In the genomic region with DNA sequence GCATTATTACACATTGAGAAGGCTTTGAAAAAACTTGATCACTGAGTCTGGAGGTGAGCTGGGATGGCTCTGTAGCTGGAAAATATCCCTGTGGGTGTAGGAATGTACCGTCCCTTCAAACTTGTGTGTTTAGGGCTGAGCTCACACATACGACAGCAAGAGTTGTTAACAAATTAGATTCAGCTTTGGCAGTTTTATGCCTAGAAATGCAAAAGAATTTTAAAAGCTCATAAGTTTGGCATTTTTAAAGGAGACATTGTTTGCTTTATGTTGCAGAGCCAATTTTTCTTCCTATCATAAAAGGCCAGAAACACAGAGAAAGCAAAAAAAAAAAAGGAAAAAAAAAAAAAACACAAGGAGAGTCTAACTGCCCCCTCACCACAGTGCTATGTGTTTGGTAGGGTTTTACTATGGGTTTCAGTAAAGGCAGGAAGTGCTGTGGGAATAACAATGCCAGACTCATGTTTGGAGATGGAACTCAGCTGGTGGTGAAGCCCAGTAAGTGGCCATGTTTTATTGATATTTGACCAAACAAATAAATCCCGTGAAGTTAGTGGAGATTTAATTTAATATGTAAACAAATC, we compare ENCODE assay signal across 11 cellular contexts.
DNase-seq lines count a peak whose midpoint lies in the region; ATAC-seq and TF ChIP-seq lines count a peak whose summit lies in the region.
"Had no signal": no experiment of that assay in that cellular context is flagged by ENCODE, and none has a peak within 500 bp of the region (broad histone marks: within the 10 kb centered on the region; RNA-seq: fewer than 3 reads in every experiment).

No MANE protein-coding gene starts in this region.

- H3K4me3 ChIP-seq in fibroblast of the aortic adventitia (ENCODE audit: low read depth, low read length), result no peak overlapping the region
- H3K4me3 ChIP-seq: esophagus squamous epithelium had no signal

- DNase-seq in activated T-cell treated with anti-CD3 and anti-CD28 coated beads, Interleukin-2, amount 50 U/mL, for 4 hours, result no peak
- DNase-seq in activated T-cell treated with anti-CD3 and anti-CD28 coated beads, Interleukin-2, amount 50 U/mL, for 48 hours, result no peak
- DNase-seq in WTC11 (ENCODE audit: low spot score), result no peak
- peak; percentile 47 for DNase-seq in fibroblast of the aortic adventitia (ENCODE audit: low read depth)
- DNase-seq in type B pancreatic cell (ENCODE audit: extremely low spot score, unreplicated experiment), result no peak
- DNase-seq in iPS-NIHi7 (ENCODE audit: extremely low spot score), result no peak
- DNase-seq: activated gamma-delta T cell treated with Interleukin-2 at 50 U/mL for 16 hours; esophagus squamous epithelium; stimulated activated CD4-positive, alpha-beta T cell treated with anti-CD3 and anti-CD28 coated beads, Interleukin-2, amount 100 ng/mL, for 24 hours had no signal

- no peak for TF ChIP-seq CTCF in WTC11 (IDR thresholded peaks at IDR 0.05)
- TF ChIP-seq CTCF in fibroblast of the aortic adventitia (IDR thresholded peaks at IDR 0.05; ENCODE audit: insufficient read depth, low read length), result no peak
- no peak for TF ChIP-seq CTCF in type B pancreatic cell (conservative IDR thresholded peaks at IDR 0.05)

- H3K4me3 Mint-ChIP-seq in activated T-cell treated with anti-CD3 and anti-CD28 coated beads, Interleukin-2, amount 50 U/mL, for 4 hours, result peak overlapping the region; percentile 89
- no peak overlapping the region for H3K4me3 Mint-ChIP-seq in WTC11
- H3K4me3 Mint-ChIP-seq in type B pancreatic cell, result peak overlapping the region; percentile 15

- no peak for ATAC-seq in activated T-cell treated with anti-CD3 and anti-CD28 coated beads, Interleukin-2, amount 50 U/mL, for 4 hours
- peak; percentile 55 for ATAC-seq in WTC11
- no peak for ATAC-seq in GM21447 (IDR thresholded peaks at IDR 0.05; ENCODE audit: unreplicated experiment)
- no peak for ATAC-seq in HG03108 (IDR thresholded peaks at IDR 0.05; ENCODE audit: unreplicated experiment)

- POLR2A ChIA-PET in WTC11 (lab: Charles Lee), result no interaction called here

- no peaks in the 10 kb centered on the region for H3K9me3 Mint-ChIP-seq in activated T-cell treated with anti-CD3 and anti-CD28 coated beads, Interleukin-2, amount 50 U/mL, for 4 hours
- H3K9me3 Mint-ChIP-seq in WTC11, result no peaks in the 10 kb centered on the region
- no peaks in the 10 kb centered on the region for H3K9me3 Mint-ChIP-seq in type B pancreatic cell

- H3K27me3 Mint-ChIP-seq in activated T-cell treated with anti-CD3 and anti-CD28 coated beads, Interleukin-2, amount 50 U/mL, for 4 hours (ENCODE audit: low read depth), result no peaks in the 10 kb centered on the region
- H3K27me3 Mint-ChIP-seq in WTC11 (ENCODE audit: low read depth) (no peaks in the 10 kb centered on the region), type B pancreatic cell (peaks cover 9% of the 10 kb centered on the region)

- H3K27ac Mint-ChIP-seq in WTC11 (no peak overlapping the region), type B pancreatic cell (no peak overlapping the region)

- H3K4me1 Mint-ChIP-seq in activated T-cell treated with anti-CD3 and anti-CD28 coated beads, Interleukin-2, amount 50 U/mL, for 4 hours (ENCODE audit: low read depth), result peaks cover 69% of the 10 kb centered on the region
- H3K4me1 Mint-ChIP-seq in WTC11 (peaks cover 45% of the 10 kb centered on the region), type B pancreatic cell (ENCODE audit: unreplicated experiment) (peaks cover 70% of the 10 kb centered on the region)

- H3K36me3 Mint-ChIP-seq in activated T-cell treated with anti-CD3 and anti-CD28 coated beads, Interleukin-2, amount 50 U/mL, for 4 hours (ENCODE audit: insufficient read depth), result peaks cover 71% of the 10 kb centered on the region
- H3K36me3 Mint-ChIP-seq in WTC11, result no peaks in the 10 kb centered on the region
- H3K36me3 Mint-ChIP-seq in type B pancreatic cell, result no peaks in the 10 kb centered on the region

- CTCF ChIA-PET in WTC11 (lab: Charles Lee), result interaction anchor here (0.7 to 1.8 kb wide), 7 partner anchors 9 to 312 kb away, joined by 3 to 11 read pairs (median 4); no protein-coding TSS in a partner anchor

TF ChIP-seq in WTC11, 78 proteins besides CTCF, POLR2A, EP300 and RAD21:
- TF ChIP-seq NR3C1 (CRISPR knock-in tag; conservative IDR thresholded peaks at IDR 0.05; ENCODE audit: low read depth) (no peak), TP53 (CRISPR knock-in tag; IDR thresholded peaks at IDR 0.05) (no peak), ZNF423 (CRISPR knock-in tag; IDR thresholded peaks at IDR 0.05) (no peak)
TF ChIP-seq in WTC11: peak in this region for 0.
